1 cellular context compared by ENCODE assay signal in the genomic region with DNA sequence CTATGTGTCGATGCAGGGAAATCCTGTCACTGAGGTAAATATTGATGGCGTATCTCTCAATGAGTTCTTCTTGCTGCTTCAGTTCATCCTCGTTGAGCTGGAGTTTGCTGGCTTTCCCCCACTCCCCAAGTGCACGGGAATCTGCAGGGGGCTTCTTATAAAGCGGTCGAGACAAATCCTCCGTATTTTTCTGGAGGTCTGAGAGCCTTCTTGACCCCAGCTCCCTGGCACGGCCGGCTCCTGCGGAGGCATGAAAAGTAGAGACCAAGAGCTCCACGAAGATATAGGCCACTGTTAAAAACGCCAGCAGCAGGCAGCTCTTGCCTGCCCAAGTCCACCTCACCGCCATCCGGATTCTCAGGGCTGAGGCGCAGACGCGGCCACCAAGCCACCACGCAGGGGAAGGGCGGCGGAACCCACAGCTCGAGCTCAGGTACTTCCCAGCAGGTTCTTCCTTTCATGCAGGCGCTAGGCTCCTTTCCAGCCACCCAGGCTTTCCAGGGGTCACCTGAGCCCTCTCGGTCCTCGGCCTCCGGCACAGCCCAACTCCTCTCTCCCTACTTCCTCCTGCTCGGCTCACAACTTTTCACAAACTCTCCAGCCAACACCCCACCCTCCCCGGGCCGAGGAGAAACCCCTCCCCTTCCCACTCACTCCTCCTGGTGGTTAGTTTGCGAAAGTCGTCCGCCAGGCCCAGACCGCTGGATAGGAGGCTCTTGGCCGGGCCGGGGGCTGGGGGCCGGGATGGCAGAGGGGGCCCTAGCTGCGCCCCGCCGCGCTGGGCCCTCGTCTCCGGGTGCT.
TF ChIP-seq lines count a peak whose summit lies in the region.

A gene (minus strand): TSS at position 596 of the 801 bp plus-strand sequence. CDS start 247 bp downstream, at position 349.

TF ChIP-seq in HepG2, 621 proteins besides CTCF, POLR2A, EP300 and RAD21 (continued from another document and continues in another):
- TF ChIP-seq ZNF253 (CRISPR knock-in tag; IDR thresholded peaks at IDR 0.05; ENCODE audit: borderline replicate concordance) (no peak), ZMYM2 (CRISPR knock-in tag; IDR thresholded peaks at IDR 0.05) (no peak), ZSCAN9 (CRISPR knock-in tag; IDR thresholded peaks at IDR 0.05; ENCODE audit: borderline replicate concordance) (peak; percentile 38; the same call in 1 of the 2 replicates), MAFF (IDR thresholded peaks at IDR 0.05; ENCODE audit: low read depth, low read length) (no peak), ARNT2 (CRISPR knock-in tag; IDR thresholded peaks at IDR 0.05; ENCODE audit: low read depth) (peak; percentile 25; the same call in 1 of the 2 replicates), HNF4A (CRISPR knock-in tag; IDR thresholded peaks at IDR 0.05) (no peak), ZNF782 (CRISPR knock-in tag; IDR thresholded peaks at IDR 0.05; ENCODE audit: borderline replicate concordance) (no peak), NFYB (CRISPR knock-in tag; IDR thresholded peaks at IDR 0.05) (no peak), TBX2 (CRISPR knock-in tag; IDR thresholded peaks at IDR 0.05; ENCODE audit: borderline replicate concordance) (peak; percentile 30; the same call in 1 of the 2 replicates), SNAI1 (CRISPR knock-in tag; IDR thresholded peaks at IDR 0.05; ENCODE audit: borderline replicate concordance) (peak; percentile 68; the same call in 1 of the 2 replicates), ZBTB42 (CRISPR knock-in tag; IDR thresholded peaks at IDR 0.05) (0 out of 2 replicates have a peak, but pooled peaks have one; percentile 25), ERF (CRISPR knock-in tag; IDR thresholded peaks at IDR 0.05) (peak; percentile 23; the same call in 1 of the 2 replicates), ZNF556 (CRISPR knock-in tag; IDR thresholded peaks at IDR 0.05; ENCODE audit: borderline replicate concordance) (0 out of 2 replicates have a peak, but pooled peaks have one; percentile 25), SRSF1 (optimal IDR thresholded peaks at IDR 0.05; ENCODE audit: low read depth, low read length) (no peak), ZNF616 (CRISPR knock-in tag; IDR thresholded peaks at IDR 0.05; ENCODE audit: low read depth) (peak; percentile 17; the same call in 1 of the 2 replicates), WIZ (CRISPR knock-in tag; IDR thresholded peaks at IDR 0.05) (no peak), SMAD9 (CRISPR knock-in tag; IDR thresholded peaks at IDR 0.05) (no peak)
- TF ChIP-seq, protein P1, sequence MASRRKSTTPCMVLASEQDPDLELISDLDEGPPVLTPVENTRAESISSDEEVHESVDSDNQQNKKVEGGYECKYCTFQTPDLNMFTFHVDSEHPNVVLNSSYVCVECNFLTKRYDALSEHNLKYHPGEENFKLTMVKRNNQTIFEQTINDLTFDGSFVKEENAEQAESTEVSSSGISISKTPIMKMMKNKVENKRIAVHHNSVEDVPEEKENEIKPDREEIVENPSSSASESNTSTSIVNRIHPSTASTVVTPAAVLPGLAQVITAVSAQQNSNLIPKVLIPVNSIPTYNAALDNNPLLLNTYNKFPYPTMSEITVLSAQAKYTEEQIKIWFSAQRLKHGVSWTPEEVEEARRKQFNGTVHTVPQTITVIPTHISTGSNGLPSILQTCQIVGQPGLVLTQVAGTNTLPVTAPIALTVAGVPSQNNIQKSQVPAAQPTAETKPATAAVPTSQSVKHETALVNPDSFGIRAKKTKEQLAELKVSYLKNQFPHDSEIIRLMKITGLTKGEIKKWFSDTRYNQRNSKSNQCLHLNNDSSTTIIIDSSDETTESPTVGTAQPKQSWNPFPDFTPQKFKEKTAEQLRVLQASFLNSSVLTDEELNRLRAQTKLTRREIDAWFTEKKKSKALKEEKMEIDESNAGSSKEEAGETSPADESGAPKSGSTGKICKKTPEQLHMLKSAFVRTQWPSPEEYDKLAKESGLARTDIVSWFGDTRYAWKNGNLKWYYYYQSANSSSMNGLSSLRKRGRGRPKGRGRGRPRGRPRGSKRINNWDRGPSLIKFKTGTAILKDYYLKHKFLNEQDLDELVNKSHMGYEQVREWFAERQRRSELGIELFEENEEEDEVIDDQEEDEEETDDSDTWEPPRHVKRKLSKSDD (CRISPR knock-in tag; IDR thresholded peaks at IDR 0.05; ENCODE audit: low read depth) = no peak
- TF ChIP-seq, protein P2, sequence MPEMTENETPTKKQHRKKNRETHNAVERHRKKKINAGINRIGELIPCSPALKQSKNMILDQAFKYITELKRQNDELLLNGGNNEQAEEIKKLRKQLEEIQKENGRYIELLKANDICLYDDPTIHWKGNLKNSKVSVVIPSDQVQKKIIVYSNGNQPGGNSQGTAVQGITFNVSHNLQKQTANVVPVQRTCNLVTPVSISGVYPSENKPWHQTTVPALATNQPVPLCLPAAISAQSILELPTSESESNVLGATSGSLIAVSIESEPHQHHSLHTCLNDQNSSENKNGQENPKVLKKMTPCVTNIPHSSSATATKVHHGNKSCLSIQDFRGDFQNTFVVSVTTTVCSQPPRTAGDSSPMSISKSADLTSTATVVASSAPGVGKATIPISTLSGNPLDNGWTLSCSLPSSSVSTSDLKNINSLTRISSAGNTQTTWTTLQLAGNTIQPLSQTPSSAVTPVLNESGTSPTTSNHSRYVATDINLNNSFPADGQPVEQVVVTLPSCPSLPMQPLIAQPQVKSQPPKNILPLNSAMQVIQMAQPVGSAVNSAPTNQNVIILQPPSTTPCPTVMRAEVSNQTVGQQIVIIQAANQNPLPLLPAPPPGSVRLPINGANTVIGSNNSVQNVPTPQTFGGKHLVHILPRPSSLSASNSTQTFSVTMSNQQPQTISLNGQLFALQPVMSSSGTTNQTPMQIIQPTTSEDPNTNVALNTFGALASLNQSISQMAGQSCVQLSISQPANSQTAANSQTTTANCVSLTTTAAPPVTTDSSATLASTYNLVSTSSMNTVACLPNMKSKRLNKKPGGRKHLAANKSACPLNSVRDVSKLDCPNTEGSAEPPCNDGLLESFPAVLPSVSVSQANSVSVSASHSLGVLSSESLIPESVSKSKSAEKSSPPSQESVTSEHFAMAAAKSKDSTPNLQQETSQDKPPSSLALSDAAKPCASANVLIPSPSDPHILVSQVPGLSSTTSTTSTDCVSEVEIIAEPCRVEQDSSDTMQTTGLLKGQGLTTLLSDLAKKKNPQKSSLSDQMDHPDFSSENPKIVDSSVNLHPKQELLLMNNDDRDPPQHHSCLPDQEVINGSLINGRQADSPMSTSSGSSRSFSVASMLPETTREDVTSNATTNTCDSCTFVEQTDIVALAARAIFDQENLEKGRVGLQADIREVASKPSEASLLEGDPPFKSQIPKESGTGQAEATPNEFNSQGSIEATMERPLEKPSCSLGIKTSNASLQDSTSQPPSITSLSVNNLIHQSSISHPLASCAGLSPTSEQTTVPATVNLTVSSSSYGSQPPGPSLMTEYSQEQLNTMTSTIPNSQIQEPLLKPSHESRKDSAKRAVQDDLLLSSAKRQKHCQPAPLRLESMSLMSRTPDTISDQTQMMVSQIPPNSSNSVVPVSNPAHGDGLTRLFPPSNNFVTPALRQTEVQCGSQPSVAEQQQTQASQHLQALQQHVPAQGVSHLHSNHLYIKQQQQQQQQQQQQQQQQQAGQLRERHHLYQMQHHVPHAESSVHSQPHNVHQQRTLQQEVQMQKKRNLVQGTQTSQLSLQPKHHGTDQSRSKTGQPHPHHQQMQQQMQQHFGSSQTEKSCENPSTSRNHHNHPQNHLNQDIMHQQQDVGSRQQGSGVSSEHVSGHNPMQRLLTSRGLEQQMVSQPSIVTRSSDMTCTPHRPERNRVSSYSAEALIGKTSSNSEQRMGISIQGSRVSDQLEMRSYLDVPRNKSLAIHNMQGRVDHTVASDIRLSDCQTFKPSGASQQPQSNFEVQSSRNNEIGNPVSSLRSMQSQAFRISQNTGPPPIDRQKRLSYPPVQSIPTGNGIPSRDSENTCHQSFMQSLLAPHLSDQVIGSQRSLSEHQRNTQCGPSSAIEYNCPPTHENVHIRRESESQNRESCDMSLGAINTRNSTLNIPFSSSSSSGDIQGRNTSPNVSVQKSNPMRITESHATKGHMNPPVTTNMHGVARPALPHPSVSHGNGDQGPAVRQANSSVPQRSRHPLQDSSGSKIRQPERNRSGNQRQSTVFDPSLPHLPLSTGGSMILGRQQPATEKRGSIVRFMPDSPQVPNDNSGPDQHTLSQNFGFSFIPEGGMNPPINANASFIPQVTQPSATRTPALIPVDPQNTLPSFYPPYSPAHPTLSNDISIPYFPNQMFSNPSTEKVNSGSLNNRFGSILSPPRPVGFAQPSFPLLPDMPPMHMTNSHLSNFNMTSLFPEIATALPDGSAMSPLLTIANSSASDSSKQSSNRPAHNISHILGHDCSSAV (CRISPR knock-in tag; IDR thresholded peaks at IDR 0.05; ENCODE audit: borderline replicate concordance) = 0 out of 2 replicates have a peak, but pooled peaks have one; percentile 56
- TF ChIP-seq, protein P3, sequence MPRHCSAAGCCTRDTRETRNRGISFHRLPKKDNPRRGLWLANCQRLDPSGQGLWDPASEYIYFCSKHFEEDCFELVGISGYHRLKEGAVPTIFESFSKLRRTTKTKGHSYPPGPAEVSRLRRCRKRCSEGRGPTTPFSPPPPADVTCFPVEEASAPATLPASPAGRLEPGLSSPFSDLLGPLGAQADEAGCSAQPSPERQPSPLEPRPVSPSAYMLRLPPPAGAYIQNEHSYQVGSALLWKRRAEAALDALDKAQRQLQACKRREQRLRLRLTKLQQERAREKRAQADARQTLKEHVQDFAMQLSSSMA (CRISPR knock-in tag; IDR thresholded peaks at IDR 0.05) = 0 out of 2 replicates have a peak, but pooled peaks have one; percentile 19
- TF ChIP-seq, protein P4, sequence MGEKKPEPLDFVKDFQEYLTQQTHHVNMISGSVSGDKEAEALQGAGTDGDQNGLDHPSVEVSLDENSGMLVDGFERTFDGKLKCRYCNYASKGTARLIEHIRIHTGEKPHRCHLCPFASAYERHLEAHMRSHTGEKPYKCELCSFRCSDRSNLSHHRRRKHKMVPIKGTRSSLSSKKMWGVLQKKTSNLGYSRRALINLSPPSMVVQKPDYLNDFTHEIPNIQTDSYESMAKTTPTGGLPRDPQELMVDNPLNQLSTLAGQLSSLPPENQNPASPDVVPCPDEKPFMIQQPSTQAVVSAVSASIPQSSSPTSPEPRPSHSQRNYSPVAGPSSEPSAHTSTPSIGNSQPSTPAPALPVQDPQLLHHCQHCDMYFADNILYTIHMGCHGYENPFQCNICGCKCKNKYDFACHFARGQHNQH (CRISPR knock-in tag; IDR thresholded peaks at IDR 0.05) = peak; percentile 37; the same call in 1 of the 2 replicates
- TF ChIP-seq, protein P5, sequence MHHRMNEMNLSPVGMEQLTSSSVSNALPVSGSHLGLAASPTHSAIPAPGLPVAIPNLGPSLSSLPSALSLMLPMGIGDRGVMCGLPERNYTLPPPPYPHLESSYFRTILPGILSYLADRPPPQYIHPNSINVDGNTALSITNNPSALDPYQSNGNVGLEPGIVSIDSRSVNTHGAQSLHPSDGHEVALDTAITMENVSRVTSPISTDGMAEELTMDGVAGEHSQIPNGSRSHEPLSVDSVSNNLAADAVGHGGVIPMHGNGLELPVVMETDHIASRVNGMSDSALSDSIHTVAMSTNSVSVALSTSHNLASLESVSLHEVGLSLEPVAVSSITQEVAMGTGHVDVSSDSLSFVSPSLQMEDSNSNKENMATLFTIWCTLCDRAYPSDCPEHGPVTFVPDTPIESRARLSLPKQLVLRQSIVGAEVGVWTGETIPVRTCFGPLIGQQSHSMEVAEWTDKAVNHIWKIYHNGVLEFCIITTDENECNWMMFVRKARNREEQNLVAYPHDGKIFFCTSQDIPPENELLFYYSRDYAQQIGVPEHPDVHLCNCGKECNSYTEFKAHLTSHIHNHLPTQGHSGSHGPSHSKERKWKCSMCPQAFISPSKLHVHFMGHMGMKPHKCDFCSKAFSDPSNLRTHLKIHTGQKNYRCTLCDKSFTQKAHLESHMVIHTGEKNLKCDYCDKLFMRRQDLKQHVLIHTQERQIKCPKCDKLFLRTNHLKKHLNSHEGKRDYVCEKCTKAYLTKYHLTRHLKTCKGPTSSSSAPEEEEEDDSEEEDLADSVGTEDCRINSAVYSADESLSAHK (CRISPR knock-in tag; IDR thresholded peaks at IDR 0.05; ENCODE audit: borderline replicate concordance) = no peak
- TF ChIP-seq, protein P6, sequence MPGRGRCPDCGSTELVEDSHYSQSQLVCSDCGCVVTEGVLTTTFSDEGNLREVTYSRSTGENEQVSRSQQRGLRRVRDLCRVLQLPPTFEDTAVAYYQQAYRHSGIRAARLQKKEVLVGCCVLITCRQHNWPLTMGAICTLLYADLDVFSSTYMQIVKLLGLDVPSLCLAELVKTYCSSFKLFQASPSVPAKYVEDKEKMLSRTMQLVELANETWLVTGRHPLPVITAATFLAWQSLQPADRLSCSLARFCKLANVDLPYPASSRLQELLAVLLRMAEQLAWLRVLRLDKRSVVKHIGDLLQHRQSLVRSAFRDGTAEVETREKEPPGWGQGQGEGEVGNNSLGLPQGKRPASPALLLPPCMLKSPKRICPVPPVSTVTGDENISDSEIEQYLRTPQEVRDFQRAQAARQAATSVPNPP (CRISPR knock-in tag; IDR thresholded peaks at IDR 0.05) = 0 out of 2 replicates have a peak, but pooled peaks have one; percentile 35
- TF ChIP-seq, protein P7, sequence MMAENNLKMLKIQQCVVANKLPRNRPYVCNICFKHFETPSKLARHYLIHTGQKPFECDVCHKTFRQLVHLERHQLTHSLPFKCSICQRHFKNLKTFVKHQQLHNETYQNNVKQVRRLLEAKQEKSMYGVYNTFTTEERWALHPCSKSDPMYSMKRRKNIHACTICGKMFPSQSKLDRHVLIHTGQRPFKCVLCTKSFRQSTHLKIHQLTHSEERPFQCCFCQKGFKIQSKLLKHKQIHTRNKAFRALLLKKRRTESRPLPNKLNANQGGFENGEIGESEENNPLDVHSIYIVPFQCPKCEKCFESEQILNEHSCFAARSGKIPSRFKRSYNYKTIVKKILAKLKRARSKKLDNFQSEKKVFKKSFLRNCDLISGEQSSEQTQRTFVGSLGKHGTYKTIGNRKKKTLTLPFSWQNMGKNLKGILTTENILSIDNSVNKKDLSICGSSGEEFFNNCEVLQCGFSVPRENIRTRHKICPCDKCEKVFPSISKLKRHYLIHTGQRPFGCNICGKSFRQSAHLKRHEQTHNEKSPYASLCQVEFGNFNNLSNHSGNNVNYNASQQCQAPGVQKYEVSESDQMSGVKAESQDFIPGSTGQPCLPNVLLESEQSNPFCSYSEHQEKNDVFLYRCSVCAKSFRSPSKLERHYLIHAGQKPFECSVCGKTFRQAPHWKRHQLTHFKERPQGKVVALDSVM (CRISPR knock-in tag; IDR thresholded peaks at IDR 0.05) = 0 out of 2 replicates have a peak, but pooled peaks have one; percentile 30
- TF ChIP-seq, protein P8, sequence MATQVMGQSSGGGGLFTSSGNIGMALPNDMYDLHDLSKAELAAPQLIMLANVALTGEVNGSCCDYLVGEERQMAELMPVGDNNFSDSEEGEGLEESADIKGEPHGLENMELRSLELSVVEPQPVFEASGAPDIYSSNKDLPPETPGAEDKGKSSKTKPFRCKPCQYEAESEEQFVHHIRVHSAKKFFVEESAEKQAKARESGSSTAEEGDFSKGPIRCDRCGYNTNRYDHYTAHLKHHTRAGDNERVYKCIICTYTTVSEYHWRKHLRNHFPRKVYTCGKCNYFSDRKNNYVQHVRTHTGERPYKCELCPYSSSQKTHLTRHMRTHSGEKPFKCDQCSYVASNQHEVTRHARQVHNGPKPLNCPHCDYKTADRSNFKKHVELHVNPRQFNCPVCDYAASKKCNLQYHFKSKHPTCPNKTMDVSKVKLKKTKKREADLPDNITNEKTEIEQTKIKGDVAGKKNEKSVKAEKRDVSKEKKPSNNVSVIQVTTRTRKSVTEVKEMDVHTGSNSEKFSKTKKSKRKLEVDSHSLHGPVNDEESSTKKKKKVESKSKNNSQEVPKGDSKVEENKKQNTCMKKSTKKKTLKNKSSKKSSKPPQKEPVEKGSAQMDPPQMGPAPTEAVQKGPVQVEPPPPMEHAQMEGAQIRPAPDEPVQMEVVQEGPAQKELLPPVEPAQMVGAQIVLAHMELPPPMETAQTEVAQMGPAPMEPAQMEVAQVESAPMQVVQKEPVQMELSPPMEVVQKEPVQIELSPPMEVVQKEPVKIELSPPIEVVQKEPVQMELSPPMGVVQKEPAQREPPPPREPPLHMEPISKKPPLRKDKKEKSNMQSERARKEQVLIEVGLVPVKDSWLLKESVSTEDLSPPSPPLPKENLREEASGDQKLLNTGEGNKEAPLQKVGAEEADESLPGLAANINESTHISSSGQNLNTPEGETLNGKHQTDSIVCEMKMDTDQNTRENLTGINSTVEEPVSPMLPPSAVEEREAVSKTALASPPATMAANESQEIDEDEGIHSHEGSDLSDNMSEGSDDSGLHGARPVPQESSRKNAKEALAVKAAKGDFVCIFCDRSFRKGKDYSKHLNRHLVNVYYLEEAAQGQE (IDR thresholded peaks at IDR 0.05; ENCODE audit: borderline replicate concordance in 1 of 2, low read depth in 1 of 2, low read length in 2 of 2) = peak in 1 of 2 experiments; percentile 46; a peak in 1 of 4 replicates
